Comparison of ENCODE assay signal across 15 cellular contexts in genomic region chr1:162710349-162710748, GRCh38.
DNase-seq lines count a peak whose midpoint lies in the region; TF ChIP-seq lines count a peak whose summit lies in the region.
"Had no signal": no experiment of that assay in that cellular context is flagged by ENCODE, and none has a peak within 500 bp of the region (broad histone marks: within the 10 kb centered on the region; RNA-seq: fewer than 3 reads in every experiment).

No MANE protein-coding gene starts in this region.

- H3K9me3 ChIP-seq in skeletal muscle tissue (ENCODE audit: control insufficient read depth in 3 of 3, low read length in 3 of 3), result no peaks in the 10 kb centered on the region

- H3K4me3 ChIP-seq in brain microvascular endothelial cell (ENCODE audit: low read depth, low read length) (no peak overlapping the region), skeletal muscle tissue (ENCODE audit: low read length in 3 of 3) (no peak overlapping the region)
- H3K4me3 ChIP-seq: cardiac muscle cell had no signal

- no peaks in the 10 kb centered on the region for H3K27me3 ChIP-seq in brain microvascular endothelial cell (replicated peaks)
- no peaks in the 10 kb centered on the region for H3K27me3 ChIP-seq in skeletal muscle tissue (ENCODE audit: control insufficient read depth in 3 of 3, insufficient read depth in 3 of 3, low read length in 3 of 3)
- H3K27me3 ChIP-seq: cardiac muscle cell had no signal

- in situ Hi-C loops in brain microvascular endothelial cell (cut with HindIII; ENCODE audit: low pct_ligation_motif_present, low sequenced_read_pairs), result no loop called here

- TF ChIP-seq CTCF in brain microvascular endothelial cell (IDR thresholded peaks at IDR 0.05; ENCODE audit: low read depth, low read length, missing control alignments), result no peak

- peaks cover 12% of the 10 kb centered on the region for H3K36me3 ChIP-seq in brain microvascular endothelial cell (replicated peaks)
- H3K36me3 ChIP-seq in skeletal muscle tissue (ENCODE audit: control insufficient read depth in 3 of 3, insufficient read depth in 3 of 3, low read length in 3 of 3), result no peaks in the 10 kb centered on the region
- H3K36me3 ChIP-seq: cardiac muscle cell had no signal

- H3K27ac ChIP-seq in brain microvascular endothelial cell, result peak overlapping the region; percentile 32
- peak overlapping the region; percentile 32 for H3K27ac ChIP-seq in skeletal muscle tissue (ENCODE audit: low read depth, low read length)
- H3K27ac ChIP-seq: cardiac muscle cell had no signal

- H3K4me1 ChIP-seq in skeletal muscle tissue (ENCODE audit: control insufficient read depth in 3 of 3, insufficient read depth in 3 of 3, low read length in 3 of 3), result peaks cover 15 to 27% (median 16%) of the 10 kb centered on the region in 3 donors

- DNase-seq in EH (ENCODE audit: low read depth), result peak; percentile 46
- no peak for DNase-seq in brain microvascular endothelial cell
- DNase-seq in hepatic stellate cell (ENCODE audit: low spot score), result peak; percentile 9
- no peak for DNase-seq in SW480 (ENCODE audit: low spot score)
- DNase-seq in mesenteric fat pad (ENCODE audit: low spot score), result no peak
- no peak for DNase-seq in NCI-H2171 (lab: John Stamatoyannopoulos, UW)
- no peak for DNase-seq in epidermal melanocyte (ENCODE audit: insufficient read length, low spot score)
- DNase-seq: activated CD4-positive, alpha-beta memory T cell treated with anti-CD3 and anti-CD28 coated beads, Interleukin-2, amount 10 ng/mL, durations not matched to agents 7 days and 5 days; activated gamma-delta T cell treated with Interleukin-2 at 50 U/mL for 16 hours; GF-D8; MV-4-11; NCI-H446 treated with DMSO at 0.1 percent for 48 hours; stimulated activated CD4-positive, alpha-beta T cell treated with anti-CD3 and anti-CD28 coated beads, Interleukin-15, amount 100 ng/mL, for 24 hours had no signal

- no peak overlapping the region for H3K9ac ChIP-seq in skeletal muscle tissue (ENCODE audit: low read depth in 1 of 3, low read length in 3 of 3)

Comparison
In these comparisons a context has a peak if more than half of its experiments do, and no peak if none do; other contexts are left out.
1. DNase-seq: peak in EH (single experiment) and hepatic stellate cell (single experiment); none in brain microvascular endothelial cell (single experiment), SW480 (single experiment), mesenteric fat pad (single experiment), NCI-H2171 (single experiment) and epidermal melanocyte (single experiment).